ENCODE assay signal across 19 cellular contexts in genomic region chr3:74390121-74390870, GRCh38.
DNase-seq lines count a peak whose midpoint lies in the region; ATAC-seq, FAIRE-seq and TF ChIP-seq lines count a peak whose summit lies in the region.
"Had no signal": no experiment of that assay in that cellular context is flagged by ENCODE, and none has a peak within 500 bp of the region (broad histone marks: within the 10 kb centered on the region; RNA-seq: fewer than 3 reads in every experiment).

No MANE protein-coding gene starts in this region.

- intact Hi-C loops in sigmoid colon (cut with DNase I) = no loop called here
- intact Hi-C loops in activated CD4-positive, alpha-beta T cell treated with anti-CD3 and anti-CD28 coated beads for 36 hours (cut with DNase I, micrococcal nuclease) = no loop called here

- no peak overlapping the region for H3K4me3 Mint-ChIP-seq in nephron
- H3K4me3 Mint-ChIP-seq in activated CD4-positive, alpha-beta T cell treated with anti-CD3 and anti-CD28 coated beads for 36 hours = no peak overlapping the region
- H3K4me3 Mint-ChIP-seq: CD8-positive, alpha-beta memory T cell had no signal

- H3K27ac Mint-ChIP-seq in nephron = peak overlapping the region in 2 of 3 experiments; percentile 15 to 22
- no peak overlapping the region for H3K27ac Mint-ChIP-seq in activated CD4-positive, alpha-beta T cell treated with anti-CD3 and anti-CD28 coated beads for 36 hours
- H3K27ac Mint-ChIP-seq: CD8-positive, alpha-beta memory T cell had no signal

- H3K36me3 ChIP-seq in NT2/D1 (ENCODE audit: insufficient read depth, insufficient read length, low read length) (no peaks in the 10 kb centered on the region), sigmoid colon (no peaks in the 10 kb centered on the region)
- H3K36me3 ChIP-seq in effector memory CD4-positive, alpha-beta T cell (ENCODE audit: control insufficient read depth, insufficient read depth, low read length) = no peaks in the 10 kb centered on the region

- peaks cover 11% of the 10 kb centered on the region for H3K4me1 Mint-ChIP-seq in nephron
- no peaks in the 10 kb centered on the region for H3K4me1 Mint-ChIP-seq in activated CD4-positive, alpha-beta T cell treated with anti-CD3 and anti-CD28 coated beads for 36 hours
- H3K4me1 Mint-ChIP-seq: CD8-positive, alpha-beta memory T cell had no signal

- H3K27ac ChIP-seq in sigmoid colon = no peak overlapping the region
- no peak overlapping the region for H3K27ac ChIP-seq in effector memory CD4-positive, alpha-beta T cell (ENCODE audit: insufficient read depth, low read length, poor library complexity, severe bottlenecking)

- TF ChIP-seq POLR2A in sigmoid colon (IDR thresholded peaks at IDR 0.05) = no peak

- no peak for ATAC-seq in HG02678 (IDR thresholded peaks at IDR 0.05; ENCODE audit: unreplicated experiment)
- ATAC-seq in activated CD4-positive, alpha-beta T cell treated with anti-CD3 and anti-CD28 coated beads for 36 hours = no peak

- H3K9me3 Mint-ChIP-seq in nephron = peaks cover 4% of the 10 kb centered on the region
- peaks cover 5% of the 10 kb centered on the region for H3K9me3 Mint-ChIP-seq in activated CD4-positive, alpha-beta T cell treated with anti-CD3 and anti-CD28 coated beads for 36 hours (ENCODE audit: low read depth)

- no peak for TF ChIP-seq EP300 in sigmoid colon (IDR thresholded peaks at IDR 0.05)

- no peak overlapping the region for H3K9ac ChIP-seq in NT2/D1 (ENCODE audit: insufficient read length, low read depth)

- H3K36me3 Mint-ChIP-seq in nephron (ENCODE audit: low read depth) = no peaks in the 10 kb centered on the region
- no peaks in the 10 kb centered on the region for H3K36me3 Mint-ChIP-seq in activated CD4-positive, alpha-beta T cell treated with anti-CD3 and anti-CD28 coated beads for 36 hours (ENCODE audit: low read depth)

- whole genome bisulfite sequencing in sigmoid colon, 2 donors = 66 to 69% methylated on average over 4 of the region's 4 CpGs

- no peaks in the 10 kb centered on the region for H3K27me3 Mint-ChIP-seq in nephron (ENCODE audit: low read depth)
- H3K27me3 Mint-ChIP-seq in activated CD4-positive, alpha-beta T cell treated with anti-CD3 and anti-CD28 coated beads for 36 hours = no peaks in the 10 kb centered on the region
- H3K27me3 Mint-ChIP-seq: CD8-positive, alpha-beta memory T cell had no signal

- H3K27me3 ChIP-seq in NT2/D1 (ENCODE audit: insufficient read depth, insufficient read length) = no peaks in the 10 kb centered on the region
- H3K27me3 ChIP-seq in sigmoid colon = no peaks in the 10 kb centered on the region
- H3K27me3 ChIP-seq in effector memory CD4-positive, alpha-beta T cell (replicated peaks; ENCODE audit: control insufficient read depth, insufficient read depth, low read length, poor library complexity, severe bottlenecking) = no peaks in the 10 kb centered on the region

- CTCF ChIA-PET in activated CD4-positive, alpha-beta T cell treated with anti-CD3 and anti-CD28 coated beads for 36 hours (lab: Charles Lee) = no interaction called here

- peak; percentile 14 for DNase-seq in D721Med (ENCODE audit: insufficient read length, low spot score)
- DNase-seq in NCI-H1694 (lab: John Stamatoyannopoulos, UW) = peak; percentile 42
- DNase-seq in NT2/D1 (ENCODE audit: low read depth, low spot score) = peak; percentile 8
- DNase-seq in sigmoid colon = no peak
- DNase-seq in activated CD4-positive, alpha-beta T cell treated with anti-CD3 and anti-CD28 coated beads for 36 hours = no peak
- DNase-seq in effector memory CD4-positive, alpha-beta T cell = no peak
- DNase-seq: CD8-positive, alpha-beta memory T cell; Karpas-422; MM.1S; NCI-H1105; NCI-H187 treated with DMSO at 0.1 percent for 48 hours; NCI-H2171; NCI-H510A treated with DMSO at 0.1 percent for 48 hours; NK-92 treated with Interleukin-12 subunit alpha and Interleukin-12 subunit beta, amount 100 ng/mL, for 24 hours; T-helper 1 cell had no signal

- H3K4me1 ChIP-seq in NT2/D1 (ENCODE audit: insufficient read depth, insufficient read length) = no peaks in the 10 kb centered on the region
- peaks cover 0 to 5% (median 0%) of the 10 kb centered on the region in 4 donors for H3K4me1 ChIP-seq in sigmoid colon
- H3K4me1 ChIP-seq in effector memory CD4-positive, alpha-beta T cell (ENCODE audit: control insufficient read depth, insufficient read depth, low read length, poor library complexity, severe bottlenecking) = no peaks in the 10 kb centered on the region

- POLR2A ChIA-PET in activated CD4-positive, alpha-beta T cell treated with anti-CD3 and anti-CD28 coated beads for 36 hours (lab: Charles Lee) = no interaction called here

- H3K4me3 ChIP-seq in NT2/D1 (ENCODE audit: insufficient read length, low read depth) (no peak overlapping the region), sigmoid colon (no peak overlapping the region)
- no peak overlapping the region for H3K4me3 ChIP-seq in effector memory CD4-positive, alpha-beta T cell (ENCODE audit: insufficient read depth, low read depth, low read length, poor library complexity, severe bottlenecking)

- H3K9me3 ChIP-seq in NT2/D1 (ENCODE audit: insufficient read depth, low read length) (no peaks in the 10 kb centered on the region), sigmoid colon (no peaks in the 10 kb centered on the region)
- no peaks in the 10 kb centered on the region for H3K9me3 ChIP-seq in effector memory CD4-positive, alpha-beta T cell (ENCODE audit: control insufficient read depth, low read length)

- FAIRE-seq in D721Med (lab: Jason Lieb, UNC) = peak; percentile 91
- FAIRE-seq: GM12892, GM19239 had no signal

- TF ChIP-seq CTCF in D721Med (IDR thresholded peaks at IDR 0.05; ENCODE audit: insufficient read depth, missing control alignments) (no peak), nephron (IDR thresholded peaks at IDR 0.05; ENCODE audit: unreplicated experiment in 3 of 3) (no peak), sigmoid colon (IDR thresholded peaks at IDR 0.05) (no peak)

Comparison
In these comparisons a context has a peak if more than half of its experiments do, and no peak if none do; other contexts are left out.
1. DNase-seq: peak in D721Med (single experiment), NCI-H1694 (single experiment) and NT2/D1 (single experiment); none in sigmoid colon (single experiment), activated CD4-positive, alpha-beta T cell treated with anti-CD3 and anti-CD28 coated beads for 36 hours (single experiment) and effector memory CD4-positive, alpha-beta T cell (0 of 3).